Comparison of ENCODE assay signal across 23 cellular contexts in genomic region chr2:211368467-211368866, GRCh38.
"Had no signal": no experiment of that assay in that cellular context is flagged by ENCODE, and none has a peak within 500 bp of the region (broad histone marks: within the 10 kb centered on the region; RNA-seq: fewer than 3 reads in every experiment).

No MANE protein-coding gene starts in this region.

- H3K27ac Mint-ChIP-seq: effector memory CD8-positive, alpha-beta T cell; naive thymus-derived CD4-positive, alpha-beta T cell had no signal

- H3K4me3 ChIP-seq: gastrocnemius medialis, left lung, ovary, right lobe of liver, suprapubic skin, transverse colon, upper lobe of right lung, uterus had no signal

- H3K36me3 Mint-ChIP-seq: naive thymus-derived CD4-positive, alpha-beta T cell had no signal

- H3K27ac ChIP-seq: gastrocnemius medialis, left lung, ovary, right lobe of liver, suprapubic skin, transverse colon, upper lobe of right lung, uterus had no signal

- H3K9me3 ChIP-seq: gastrocnemius medialis, left lung, ovary, right lobe of liver, suprapubic skin, transverse colon, upper lobe of right lung, uterus had no signal

- H3K4me1 ChIP-seq: gastrocnemius medialis, left lung, right lobe of liver, suprapubic skin, transverse colon, upper lobe of right lung, uterus had no signal

- H3K27me3 Mint-ChIP-seq: effector memory CD8-positive, alpha-beta T cell; naive thymus-derived CD4-positive, alpha-beta T cell; stimulated activated naive CD8-positive, alpha-beta T cell treated with anti-CD3 and anti-CD28 coated beads, Interleukin-15, amount 100 ng/mL, for 72 hours had no signal

- DNase-seq: cortex of kidney; effector memory CD8-positive, alpha-beta T cell; gastrocnemius medialis; left cardiac atrium; left lung; mesenchymal stem cell; midbrain; naive thymus-derived CD4-positive, alpha-beta T cell; occipital lobe; ovary; posterior cingulate gyrus; retina; right lobe of liver; small intestine; stimulated activated CD4-positive, alpha-beta T cell treated with anti-CD3 and anti-CD28 coated beads, Interleukin-15, amount 100 ng/mL, for 24 hours; stimulated activated CD4-positive, alpha-beta T cell treated with anti-CD3 and anti-CD28 coated beads, Interleukin-2, amount 100 ng/mL, for 48 hours; stimulated activated naive CD4-positive, alpha-beta T cell; stimulated activated naive CD8-positive, alpha-beta T cell treated with anti-CD3 and anti-CD28 coated beads, Interleukin-15, amount 100 ng/mL, for 72 hours; transverse colon; upper lobe of right lung; uterus had no signal

- H3K36me3 ChIP-seq: gastrocnemius medialis, left lung, ovary, right lobe of liver, suprapubic skin, transverse colon, upper lobe of right lung, uterus had no signal

- ATAC-seq: effector memory CD8-positive, alpha-beta T cell; gastrocnemius medialis; left cardiac atrium; left lung; naive thymus-derived CD4-positive, alpha-beta T cell; right lobe of liver; upper lobe of right lung had no signal

- H3K27me3 ChIP-seq: gastrocnemius medialis, left lung, ovary, right lobe of liver, suprapubic skin, transverse colon, upper lobe of right lung, uterus had no signal

- H3K4me3 Mint-ChIP-seq: effector memory CD8-positive, alpha-beta T cell; naive thymus-derived CD4-positive, alpha-beta T cell; nephron; stimulated activated naive CD8-positive, alpha-beta T cell treated with anti-CD3 and anti-CD28 coated beads, Interleukin-15, amount 100 ng/mL, for 72 hours had no signal

- H3K4me1 Mint-ChIP-seq: naive thymus-derived CD4-positive, alpha-beta T cell; nephron; stimulated activated naive CD8-positive, alpha-beta T cell treated with anti-CD3 and anti-CD28 coated beads, Interleukin-15, amount 100 ng/mL, for 72 hours had no signal
